ENCODE assay signal across 22 cellular contexts in genomic region chr1:30883389-30884172, GRCh38. TPM values are rescaled to one million over a fixed set of nuclear protein-coding genes. Genes with fewer than 3 reads are reported as not detected.
A peak's percentile ranks its signal among the peaks of the same experiment; 100 is the strongest.
DNase-seq lines count a peak whose midpoint lies in the region; ATAC-seq and TF ChIP-seq lines count a peak whose summit lies in the region.
"Had no signal": no experiment of that assay in that cellular context is flagged by ENCODE, and none has a peak within 500 bp of the region (broad histone marks: within the 10 kb centered on the region; RNA-seq: fewer than 3 reads in every experiment).

No MANE protein-coding gene starts in this region.

- H3K27ac ChIP-seq in IMR-90 (ENCODE audit: insufficient read depth, low read length): no peak overlapping the region
- peak overlapping the region; percentile 62 to 94 (median 89) for H3K27ac ChIP-seq in esophagus muscularis mucosa (replicated peaks in 1 of 4)
- no peak overlapping the region for H3K27ac ChIP-seq in osteoblast (ENCODE audit: low read depth, low read length)
- H3K27ac ChIP-seq: skin epidermis had no signal

- no peak overlapping the region for H2BK5ac ChIP-seq in IMR-90 (ENCODE audit: low read depth, low read length, poor library complexity, severe bottlenecking)

- peak overlapping the region; percentile 59; the same call in 1 of the 2 replicates for H3K23ac ChIP-seq in IMR-90 (ENCODE audit: low read depth, low read length)

- CTCF ChIA-PET in IMR-90 (lab: Yijun Ruan, JAX): no interaction called here

- H3K4me1 ChIP-seq in IMR-90 (ENCODE audit: control insufficient read depth, insufficient read depth, low read length): peaks cover 37% of the 10 kb centered on the region
- peaks cover 39 to 99% (median 91%) of the 10 kb centered on the region in 4 donors for H3K4me1 ChIP-seq in esophagus muscularis mucosa
- H3K4me1 ChIP-seq in osteoblast (ENCODE audit: insufficient read depth, low read length): peaks cover 14% of the 10 kb centered on the region

- H2AFZ ChIP-seq in IMR-90 (replicated peaks; ENCODE audit: low read length, poor library complexity): no peak overlapping the region
- no peak overlapping the region for H2AFZ ChIP-seq in osteoblast (ENCODE audit: low read length)

- no peak overlapping the region for H4K8ac ChIP-seq in IMR-90 (ENCODE audit: low read depth in 2 of 2, low read length in 2 of 2)

- peak; percentile 68 for DNase-seq in Ammon's horn (ENCODE audit: low spot score)
- no peak for DNase-seq in IMR-90
- DNase-seq in esophagus muscularis mucosa (ENCODE audit: extremely low spot score): no peak
- peak; percentile 62 for DNase-seq in osteoblast (ENCODE audit: insufficient read length, low spot score, missing footprints)
- no peak for DNase-seq in activated naive CD4-positive, alpha-beta T cell treated with anti-CD3 and anti-CD28 coated beads, Interleukin-2, amount 50 U/mL, for 16 hours
- no peak for DNase-seq in NCI-H748 treated with DMSO at 0.1 percent for 48 hours (lab: John Stamatoyannopoulos, UW)
- DNase-seq in HuH-7 (ENCODE audit: low spot score): no peak
- DNase-seq in stimulated activated naive CD4-positive, alpha-beta T cell (lab: John Stamatoyannopoulos, UW): no peak
- DNase-seq: activated CD4-positive, CD25-positive, alpha-beta regulatory T cell treated with anti-CD3 and anti-CD28 coated beads, Interleukin-2, amount 50 U/mL, for 72 hours; activated CD8-positive, alpha-beta T cell treated with anti-CD3 and anti-CD28 coated beads for 36 hours; aorta; cerebellar nuclear complex; GDM1; islet precursor cell; NCI-H1092 treated with DMSO at 0.1 percent for 48 hours; NCI-H187 treated with DMSO at 0.1 percent for 48 hours; SK-N-SH; T-helper 2 cell had no signal

- no peaks in the 10 kb centered on the region; the same call in 1 of the 2 replicates for H3K36me3 ChIP-seq in IMR-90 (ENCODE audit: control insufficient read depth, insufficient read depth, low read length)
- no peaks in the 10 kb centered on the region for H3K36me3 ChIP-seq in esophagus muscularis mucosa
- H3K36me3 ChIP-seq in osteoblast (ENCODE audit: insufficient read depth, low read length): no peaks in the 10 kb centered on the region
- H3K36me3 ChIP-seq: tibial nerve had no signal

- no peak for TF ChIP-seq POLR2A in IMR-90 (IDR thresholded peaks at IDR 0.05; ENCODE audit: low read depth, low read length)
- TF ChIP-seq POLR2A in esophagus muscularis mucosa (IDR thresholded peaks at IDR 0.05; ENCODE audit: low read depth): no peak

- 87% methylated on average over 7 of the region's 18 CpGs; no CpG with 5 or more reads in 1 of the 2 experiments for WGBS in IMR-90 (ENCODE audit: extremely low coverage in 2 of 2, insufficient read length in 1 of 2), 2 experiments
- WGBS in esophagus muscularis mucosa: 59% methylated on average over 16 of the region's 18 CpGs

- H3K9me1 ChIP-seq in IMR-90 (ENCODE audit: insufficient read depth, low read length): peaks cover 34% of the 10 kb centered on the region

- no peak overlapping the region for H2BK20ac ChIP-seq in IMR-90 (ENCODE audit: low read depth, low read length)

- ATAC-seq in IMR-90 (ENCODE audit: low read depth): no peak
- ATAC-seq: activated CD8-positive, alpha-beta T cell treated with anti-CD3 and anti-CD28 coated beads for 36 hours; activated T-helper 17 cell treated with anti-CD3 and anti-CD28 coated beads, Interleukin-2, amount 50 U/mL, for 72 hours; natural killer cell treated with Interleukin-12 subunit alpha and Interleukin-12 subunit beta and Interleukin-15 and Interleukin-18, amount 100 ng/mL, for 72 hours had no signal

- peaks cover 49 to 96% of the 10 kb centered on the region in 2 experiments for H3K79me1 ChIP-seq in IMR-90 (ENCODE audit: low read depth in 1 of 2, low read length in 2 of 2)

- TF ChIP-seq EP300 in esophagus muscularis mucosa (IDR thresholded peaks at IDR 0.05): no peak

- H3K18ac ChIP-seq in IMR-90 (ENCODE audit: low read depth, low read length): no peak overlapping the region

- H4K20me1 ChIP-seq in IMR-90 (ENCODE audit: insufficient read depth, low read length): peaks cover 85% of the 10 kb centered on the region
- H4K20me1 ChIP-seq in osteoblast (ENCODE audit: insufficient read depth, low read length): peaks cover 33% of the 10 kb centered on the region

- dilution Hi-C loops in IMR-90 (cut with HindIII; ENCODE audit: low sequenced_read_pairs, unreplicated experiment): no loop called here

- no peak overlapping the region for H3K9ac ChIP-seq in IMR-90 (ENCODE audit: low read depth, low read length)
- H3K9ac ChIP-seq: SK-N-SH had no signal

- TF ChIP-seq RAD21 in IMR-90 (IDR thresholded peaks at IDR 0.05; ENCODE audit: low read length): no peak

- in situ Hi-C loops in IMR-90 (cut with MboI; ENCODE audit: low sequenced_read_pairs): no loop called here

- BruUV-seq in IMR-90 (replicated peaks; lab: Mats Ljungman, UMichigan): no TSS peak

- no peak overlapping the region for H2BK15ac ChIP-seq in IMR-90 (ENCODE audit: low read depth, low read length)

- H3K9me3 ChIP-seq in IMR-90 (ENCODE audit: control insufficient read depth, insufficient read depth, low read length) (no peaks in the 10 kb centered on the region), esophagus muscularis mucosa (no peaks in the 10 kb centered on the region), osteoblast (ENCODE audit: low read depth, low read length) (no peaks in the 10 kb centered on the region)
- H3K9me3 ChIP-seq: SK-N-SH, tibial nerve had no signal

- H3K14ac ChIP-seq in IMR-90 (replicated peaks; ENCODE audit: low read depth, low read length): no peak overlapping the region

- no peak overlapping the region for H2BK120ac ChIP-seq in IMR-90 (ENCODE audit: low read depth, low read length)

- intact Hi-C loops in IMR-90 (cut with micrococcal nuclease): no loop called here
- intact Hi-C loops in esophagus muscularis mucosa (cut with DNase I): no loop called here

- H3K27me3 ChIP-seq in IMR-90 (ENCODE audit: control insufficient read depth, insufficient read depth, low read length) (no peaks in the 10 kb centered on the region), esophagus muscularis mucosa (no peaks in the 10 kb centered on the region), osteoblast (ENCODE audit: insufficient read depth, low read length) (no peaks in the 10 kb centered on the region)
- H3K27me3 ChIP-seq: tibial nerve had no signal

- H3K4me2 ChIP-seq in IMR-90 (ENCODE audit: low read depth, low read length) (no peak overlapping the region), osteoblast (ENCODE audit: insufficient read depth, low read length) (no peak overlapping the region)
- H3K4me2 ChIP-seq: SK-N-SH had no signal

- no peak overlapping the region for H3K4me3 ChIP-seq in IMR-90 (ENCODE audit: insufficient read depth, low read depth, low read length)
- no peak overlapping the region for H3K4me3 ChIP-seq in esophagus muscularis mucosa
- H3K4me3 ChIP-seq in osteoblast (ENCODE audit: insufficient read depth, low read length): no peak overlapping the region
- H3K4me3 ChIP-seq: skin epidermis, tibial nerve had no signal

- TF ChIP-seq CTCF in IMR-90 (conservative IDR thresholded peaks at IDR 0.05; ENCODE audit: low read depth, low read length) (no peak), esophagus muscularis mucosa (IDR thresholded peaks at IDR 0.05) (no peak), osteoblast (IDR thresholded peaks at IDR 0.05; ENCODE audit: extremely low read depth, low read depth, low read length) (no peak)

- H3K79me2 ChIP-seq in osteoblast (ENCODE audit: insufficient read depth, low read length): no peaks in the 10 kb centered on the region

- POLR2A ChIA-PET in IMR-90 (lab: Charles Lee; ENCODE audit: unreplicated experiment): no interaction called here

- H3K56ac ChIP-seq in IMR-90 (ENCODE audit: extremely low read depth, insufficient read depth, low read length): no peak overlapping the region

- H3K4ac ChIP-seq in IMR-90 (ENCODE audit: low read depth, low read length): no peak overlapping the region; the same call in 1 of the 2 replicates

- no peak overlapping the region for H4K91ac ChIP-seq in IMR-90 (ENCODE audit: insufficient read depth, low read depth, low read length)

- H2AK9ac ChIP-seq in IMR-90 (replicated peaks; ENCODE audit: low read depth, low read length, poor library complexity): peak overlapping the region; percentile 1

- H4K5ac ChIP-seq in IMR-90 (ENCODE audit: low read depth, low read length): no peak overlapping the region

- H2AK5ac ChIP-seq in IMR-90 (ENCODE audit: low read depth, low read length): peak overlapping the region; percentile 33; the same call in 1 of the 2 replicates

TF ChIP-seq in IMR-90, 13 proteins besides CTCF, POLR2A, EP300 and RAD21:
- TF ChIP-seq BHLHE40 (IDR thresholded peaks at IDR 0.05; ENCODE audit: low read depth, low read length) (no peak), CHD1 (IDR thresholded peaks at IDR 0.05; ENCODE audit: low read depth, low read length) (no peak), CEBPB (IDR thresholded peaks at IDR 0.05; ENCODE audit: low read depth, low read length) (no peak), MAZ (IDR thresholded peaks at IDR 0.05; ENCODE audit: borderline replicate concordance, low read depth, low read length) (no peak), MAFK (IDR thresholded peaks at IDR 0.05; ENCODE audit: low read depth, low read length) (no peak), FOS (IDR thresholded peaks at IDR 0.05; ENCODE audit: low read depth, low read length) (no peak), USF2 (IDR thresholded peaks at IDR 0.05; ENCODE audit: low read depth, low read length) (no peak), SMC3 (IDR thresholded peaks at IDR 0.05; ENCODE audit: low read depth, low read length) (no peak)

RNA-seq across cellular contexts. Expression of gene SDC3, which starts 25.0 kb away (rescaled TPM):
- total RNA-seq in IMR-90 (2012; rRNA removed) (13.1 and 14.2 TPM in 2 replicates), esophagus muscularis mucosa (100 to 1,000 TPM in 1 of 4 donors, 10 to 100 TPM in 3; 44.1 to 101 (median 56.5) TPM), osteoblast (38.0 and 39.8 TPM in 2 replicates)
- polyA plus RNA-seq in IMR-90 (2012; rRNA removed): 71.5 and 75.7 TPM in 2 replicates
- polyA plus RNA-seq in IMR-90 (2012; cell fraction: cytosol; rRNA removed): 47.3 and 81.5 TPM in 2 replicates
- polyA plus RNA-seq in IMR-90 (2012; cell fraction: nucleus; rRNA removed; ENCODE audit: low replicate concordance): 36.2 and 50.9 TPM in 2 replicates

Comparison
In these comparisons a context has a peak if more than half of its experiments do, and no peak if none do; other contexts are left out.
1. DNase-seq: peak in Ammon's horn (single experiment) and osteoblast (single experiment); none in IMR-90 (single experiment), esophagus muscularis mucosa (single experiment), activated naive CD4-positive, alpha-beta T cell treated with anti-CD3 and anti-CD28 coated beads, Interleukin-2, amount 50 U/mL, for 16 hours (single experiment), NCI-H748 treated with DMSO at 0.1 percent for 48 hours (single experiment), HuH-7 (single experiment) and stimulated activated naive CD4-positive, alpha-beta T cell (0 of 6).
2. H3K27ac ChIP-seq: peak in esophagus muscularis mucosa (4 of 4); none in IMR-90 (single experiment) and osteoblast (single experiment).